29 cellular contexts compared by ENCODE assay signal in the genomic region with DNA sequence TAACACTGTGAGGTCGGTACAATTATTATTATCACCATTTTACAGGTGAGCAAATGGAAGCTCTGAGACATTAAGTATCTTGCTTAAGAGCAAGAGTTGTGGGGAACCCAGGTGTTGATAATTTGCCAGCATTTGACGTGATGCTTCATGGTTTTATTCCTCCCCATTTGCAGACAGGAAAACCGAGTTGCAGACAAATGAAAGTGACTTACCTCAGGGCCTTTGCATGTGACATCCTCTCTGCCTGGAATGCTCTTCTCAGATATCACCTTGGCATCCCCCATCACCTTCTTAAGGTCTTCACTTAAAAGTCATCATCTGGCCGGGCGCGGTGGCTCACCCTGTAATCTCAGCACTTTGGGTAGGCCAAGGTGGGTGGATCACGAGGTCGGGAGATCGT. TPM values are rescaled to one million over a fixed set of nuclear protein-coding genes. Genes with fewer than 3 reads are reported as not detected.
"Had no signal": no experiment of that assay in that cellular context is flagged by ENCODE, and none has a peak within 500 bp of the region (broad histone marks: within the 10 kb centered on the region; RNA-seq: fewer than 3 reads in every experiment).

No MANE protein-coding gene starts in this region.

- H3K27me3 ChIP-seq: colonic mucosa, dorsolateral prefrontal cortex, esophagus muscularis mucosa, esophagus squamous epithelium, foreskin keratinocyte, gastrocnemius medialis, gastroesophageal sphincter, heart left ventricle, heart right ventricle had no signal

- FAIRE-seq: colon, endometrium, endothelial cell of umbilical vein, frontal cortex had no signal

- H3K4me3 ChIP-seq: colonic mucosa, coronary artery, dorsolateral prefrontal cortex, esophagus muscularis mucosa, esophagus squamous epithelium, gastrocnemius medialis, gastroesophageal sphincter, heart left ventricle, heart right ventricle had no signal

- H3K27ac ChIP-seq: colonic mucosa, coronary artery, dorsolateral prefrontal cortex, epithelial cell of prostate, esophagus muscularis mucosa, esophagus squamous epithelium, foreskin keratinocyte, gastrocnemius medialis, gastroesophageal sphincter, heart left ventricle, heart right ventricle had no signal

- DNase-seq: colonic mucosa; cortex of kidney; dermis blood vessel endothelial cell; dorsolateral prefrontal cortex; effector CD4-positive, alpha-beta T cell; effector CD8-positive, alpha-beta T cell; effector memory CD4-positive, alpha-beta T cell; effector memory CD8-positive, alpha-beta T cell; endodermal cell; erythroblast; esophagus squamous epithelium; foreskin fibroblast; foreskin keratinocyte; foreskin melanocyte; gastrocnemius medialis; glutamatergic neuron; head of caudate nucleus; heart left ventricle; heart right ventricle had no signal

- H3K9me3 ChIP-seq: colonic mucosa, esophagus muscularis mucosa, esophagus squamous epithelium, gastrocnemius medialis, gastroesophageal sphincter, heart left ventricle, heart right ventricle had no signal

- ATAC-seq: effector memory CD8-positive, alpha-beta T cell; esophagus mucosa; foreskin keratinocyte; gastrocnemius medialis; gastroesophageal sphincter; heart left ventricle; heart right ventricle had no signal

- H3K36me3 ChIP-seq: colonic mucosa, esophagus muscularis mucosa, esophagus squamous epithelium, gastrocnemius medialis, gastroesophageal sphincter, heart left ventricle, heart right ventricle had no signal

- H3K4me1 ChIP-seq: colonic mucosa, esophagus squamous epithelium, foreskin keratinocyte, gastrocnemius medialis, gastroesophageal sphincter, heart left ventricle had no signal

RNA-seq across cellular contexts. Expression of a gene that starts 21.0 kb away (rescaled TPM):
- total RNA-seq: epithelial cell of proximal tubule had no signal
